In the genomic region with DNA sequence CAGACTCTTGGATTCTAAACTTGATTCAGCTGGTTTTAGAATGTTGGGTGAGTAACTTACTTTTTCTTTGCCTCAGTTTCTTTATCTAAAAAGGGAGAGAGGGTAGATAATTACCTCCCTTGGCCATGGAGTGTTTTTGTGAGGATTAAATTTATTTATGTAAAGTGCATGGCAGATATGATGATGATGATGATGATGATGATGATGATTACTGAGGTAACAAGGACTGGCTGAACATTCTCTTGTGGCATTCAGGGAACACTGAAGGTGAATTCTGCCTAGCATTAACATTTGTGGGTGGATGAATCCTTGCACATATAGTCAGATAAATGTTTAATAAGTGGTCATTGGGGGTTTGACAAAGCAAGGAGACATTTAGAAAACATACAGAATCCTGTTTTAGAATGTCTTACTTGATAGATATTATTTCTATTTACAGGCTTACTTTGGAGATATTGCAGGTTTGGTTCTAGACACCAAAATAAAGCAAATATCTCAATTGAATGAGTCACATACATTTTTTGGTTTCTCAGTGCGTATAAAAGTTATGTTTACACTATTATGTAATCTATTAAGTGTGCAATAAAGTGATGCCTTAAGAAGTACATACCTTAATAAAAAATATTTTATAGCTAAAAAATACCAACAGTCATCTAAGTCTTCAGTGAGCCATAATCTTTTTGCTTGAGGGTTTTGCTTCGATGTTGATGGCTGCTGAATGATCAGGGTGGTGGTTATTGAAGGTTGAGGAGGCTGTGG, we compare ENCODE assay signal across 15 cellular contexts.
A peak's percentile ranks its signal among the peaks of the same experiment; 100 is the strongest.
DNase-seq lines count a peak whose midpoint lies in the region; ATAC-seq, FAIRE-seq and TF ChIP-seq lines count a peak whose summit lies in the region.
"Had no signal": no experiment of that assay in that cellular context is flagged by ENCODE, and none has a peak within 500 bp of the region (broad histone marks: within the 10 kb centered on the region; RNA-seq: fewer than 3 reads in every experiment).

No MANE protein-coding gene starts in this region.

- no peak overlapping the region for H3K9ac ChIP-seq in BLaER1 treated with 17β-estradiol and CSF1 and Interleukin-3, amounts not matched to agents 10 nM and 100 nM
- H3K9ac ChIP-seq in Karpas-422 (ENCODE audit: low read length), result no peak overlapping the region

- TF ChIP-seq CTCF in A549 (IDR thresholded peaks at IDR 0.05), result no peak
- TF ChIP-seq CTCF in left ventricle myocardium inferior (IDR thresholded peaks at IDR 0.05; ENCODE audit: borderline replicate concordance), result no peak

- H3K4me2 ChIP-seq in A549 (peak overlapping the region; percentile 27; the same call in 1 of the 3 replicates), Karpas-422 (ENCODE audit: low read depth, low read length, poor library complexity, severe bottlenecking) (peak overlapping the region; percentile 53)
- H3K4me2 ChIP-seq in BLaER1 treated with 17β-estradiol and CSF1 and Interleukin-3, amounts not matched to agents 10 nM and 100 nM, result peak overlapping the region in 9 of 11 experiments; percentile 37 to 83 (median 60); a peak in 17 of 22 replicates

- no peak for TF ChIP-seq POLR2A in A549 (IDR thresholded peaks at IDR 0.05; ENCODE audit: low read length)

- no peak for TF ChIP-seq EP300 in A549 (IDR thresholded peaks at IDR 0.05)

- H3K9me3 ChIP-seq in A549, result peaks cover 10% of the 10 kb centered on the region; the same call in 2 of the 3 replicates
- peaks cover 12 to 18% (median 15%) of the 10 kb centered on the region in 11 experiments; a peak in 21 of 22 replicates for H3K9me3 ChIP-seq in BLaER1 treated with 17β-estradiol and CSF1 and Interleukin-3, amounts not matched to agents 10 nM and 100 nM (replicated peaks in 1 of 11)
- H3K9me3 ChIP-seq in Karpas-422 (ENCODE audit: low read length), result no peaks in the 10 kb centered on the region
- no peaks in the 10 kb centered on the region for H3K9me3 ChIP-seq in left ventricle myocardium inferior (replicated peaks)
- H3K9me3 ChIP-seq: BE2C had no signal

- H3K36me3 ChIP-seq in BLaER1 treated with 17β-estradiol and CSF1 and Interleukin-3, amounts not matched to agents 10 nM and 100 nM, result no peaks in the 10 kb centered on the region
- H3K36me3 ChIP-seq in Karpas-422 (ENCODE audit: insufficient read depth, low read length), result no peaks in the 10 kb centered on the region
- H3K36me3 ChIP-seq in left ventricle myocardium inferior, result no peaks in the 10 kb centered on the region
- H3K36me3 ChIP-seq: BE2C had no signal

- H3K9me2 ChIP-seq in Karpas-422 (replicated peaks; ENCODE audit: insufficient read depth, low read length), result no peaks in the 10 kb centered on the region

- intact Hi-C loops in left ventricle myocardium inferior (cut with micrococcal nuclease), result no loop called here

- peak overlapping the region; percentile 82 for H2AFZ ChIP-seq in Karpas-422 (ENCODE audit: low read length)

- POLR2A ChIA-PET in A549 (lab: Yijun Ruan, JAX), result no interaction called here

- no peak overlapping the region for H3K27ac ChIP-seq in A549
- H3K27ac ChIP-seq in BLaER1 treated with 17β-estradiol and CSF1 and Interleukin-3, amounts not matched to agents 10 nM and 100 nM, result no peak overlapping the region
- peak overlapping the region; percentile 21 for H3K27ac ChIP-seq in Karpas-422 (ENCODE audit: low read length)
- no peak overlapping the region for H3K27ac ChIP-seq in left ventricle myocardium inferior (replicated peaks)

- no peak for ATAC-seq in A549

- CTCF ChIA-PET in A549 (lab: Yijun Ruan, JAX), result interaction anchor here (1.6 to 1.7 kb wide), 2 partner anchors 10 to 242 kb away, joined by 3 to 5 read pairs; no protein-coding TSS in a partner anchor

- no peak for FAIRE-seq in A549 (lab: Jason Lieb, UNC)
- FAIRE-seq in islet of Langerhans (lab: Jason Lieb, UNC), result peak; percentile 60
- FAIRE-seq: H1 had no signal

- no peaks in the 10 kb centered on the region for H3K27me3 ChIP-seq in BLaER1 treated with 17β-estradiol and CSF1 and Interleukin-3, amounts not matched to agents 10 nM and 100 nM
- no peaks in the 10 kb centered on the region for H3K27me3 ChIP-seq in Karpas-422 (ENCODE audit: low read length)
- H3K27me3 ChIP-seq in left ventricle myocardium inferior (ENCODE audit: low read depth), result peaks cover 5% of the 10 kb centered on the region
- H3K27me3 ChIP-seq: BE2C had no signal

- H3K79me2 ChIP-seq in Karpas-422 (ENCODE audit: low read length), result no peaks in the 10 kb centered on the region

- no peak overlapping the region for H3K4me3 ChIP-seq in A549
- no peak overlapping the region for H3K4me3 ChIP-seq in BLaER1 treated with 17β-estradiol and CSF1 and Interleukin-3, amounts not matched to agents 10 nM and 100 nM
- H3K4me3 ChIP-seq in Karpas-422 (ENCODE audit: low read length), result no peak overlapping the region
- no peak overlapping the region for H3K4me3 ChIP-seq in left ventricle myocardium inferior

- H3K4me1 ChIP-seq in A549 (peaks cover 6% of the 10 kb centered on the region; the same call in 1 of the 3 replicates), Karpas-422 (ENCODE audit: low read length) (peaks cover 57% of the 10 kb centered on the region), left ventricle myocardium inferior (no peaks in the 10 kb centered on the region)
- H3K4me1 ChIP-seq in BLaER1 treated with 17β-estradiol and CSF1 and Interleukin-3, amounts not matched to agents 10 nM and 100 nM, result peaks cover 35 to 60% (median 48%) of the 10 kb centered on the region in 10 experiments
- H3K4me1 ChIP-seq: BE2C had no signal

- H4K20me1 ChIP-seq in BLaER1 treated with 17β-estradiol and CSF1 and Interleukin-3, amounts not matched to agents 10 nM and 100 nM, result no peaks in the 10 kb centered on the region
- H4K20me1 ChIP-seq in Karpas-422 (ENCODE audit: insufficient read depth, low read depth, low read length), result no peaks in the 10 kb centered on the region

- no peak for TF ChIP-seq RAD21 in A549 (conservative IDR thresholded peaks at IDR 0.05 in 1 of 2, IDR thresholded peaks at IDR 0.05 in 1 of 2)

- 2% methylated on average over 2 of the region's 2 CpGs for WGBS in A549 (ENCODE audit: missing lambda C conversion rate)

- DNase-seq in A549 (ENCODE audit: low read depth in 1 of 2, low spot score in 1 of 2) (no peak), Karpas-422 (no peak), NCI-H1436 (lab: John Stamatoyannopoulos, UW) (no peak), left ventricle myocardium inferior (no peak), NCI-H345 treated with DMSO at 0.1 percent for 48 hours (lab: John Stamatoyannopoulos, UW; ENCODE audit: unreplicated experiment) (no peak)
- DNase-seq: 8988T; BE2C; CD4-positive, alpha-beta memory T cell; DMS153; DMS79 treated with DMSO at 0.1 percent for 48 hours; GF-D8; H9 had no signal

TF ChIP-seq in A549, 52 proteins besides CTCF, POLR2A, EP300 and RAD21:
- TF ChIP-seq RFX5 (IDR thresholded peaks at IDR 0.05) (no peak), HOXB13 (CRISPR knock-in tag; IDR thresholded peaks at IDR 0.05; ENCODE audit: low read depth) (no peak), CHD4 (IDR thresholded peaks at IDR 0.05; ENCODE audit: borderline replicate concordance) (no peak), ZNF302 (CRISPR knock-in tag; IDR thresholded peaks at IDR 0.05) (no peak)
